Comparison of ENCODE assay signal across 27 cellular contexts in the genomic region with DNA sequence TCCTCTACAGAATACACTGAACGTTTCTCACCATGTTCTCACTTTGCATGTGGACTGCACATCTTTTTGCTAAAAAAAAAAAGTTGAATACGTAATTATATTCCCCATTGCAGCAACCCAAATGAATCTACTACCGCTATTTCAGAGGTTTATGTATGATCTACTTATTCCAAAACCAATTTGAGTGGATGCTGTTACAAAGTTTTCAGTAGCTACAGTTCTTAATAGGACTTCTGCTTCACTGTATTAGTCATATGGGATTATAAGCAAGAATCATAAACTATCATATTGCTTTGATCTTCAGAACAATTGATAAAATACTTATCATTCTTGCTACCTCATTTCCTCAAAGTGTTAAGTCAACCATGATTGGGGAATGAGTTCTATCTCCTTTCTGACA.
"Had no signal": no experiment of that assay in that cellular context is flagged by ENCODE, and none has a peak within 500 bp of the region (broad histone marks: within the 10 kb centered on the region; RNA-seq: fewer than 3 reads in every experiment).

No MANE protein-coding gene starts in this region.

- H3K4me1 ChIP-seq: neural progenitor cell, parathyroid adenoma, psoas muscle, right lobe of liver, suprapubic skin, testis, tibial artery, transverse colon, upper lobe of right lung, uterus had no signal

- H3K27me3 ChIP-seq: neural progenitor cell, ovary, right lobe of liver, sigmoid colon, suprapubic skin, testis, tibial artery, transverse colon, upper lobe of right lung, uterus had no signal

- ATAC-seq: natural killer cell; psoas muscle; right cardiac atrium; right lobe of liver; stimulated activated memory B cell treated with anti-CD40 and anti-IgM and Interleukin-4, amounts not matched to agents 10 μg/mL and 1 μg/mL and 100 μg/mL, for 72 hours; stimulated activated naive CD8-positive, alpha-beta T cell treated with anti-CD3 and anti-CD28 coated beads, Interleukin-15, amount 100 ng/mL, for 72 hours; stimulated activated naive CD8-positive, alpha-beta T cell treated with anti-CD3 and anti-CD28 coated beads, Interleukin-15, Interleukin-2, amounts not matched to agents 100 U/mL and 50 U/mL, for 24 hours; upper lobe of right lung had no signal

- DNase-seq: natural killer cell; occipital lobe; ovary; posterior cingulate gyrus; psoas muscle; right cardiac atrium; right lobe of liver; sigmoid colon; small intestine; stimulated activated CD4-positive, alpha-beta T cell treated with anti-CD3 and anti-CD28 coated beads, Interleukin-15, amount 100 ng/mL, for 24 hours; stimulated activated CD4-positive, alpha-beta T cell treated with anti-CD3 and anti-CD28 coated beads, Interleukin-2, amount 100 ng/mL, for 24 hours; stimulated activated CD4-positive, alpha-beta T cell treated with anti-CD3 and anti-CD28 coated beads, Interleukin-4, amount 100 ng/mL, for 1 hour; stimulated activated CD4-positive, alpha-beta T cell treated with anti-CD3 and anti-CD28 coated beads, Interleukin-4, amount 100 ng/mL, for 4 hours; stimulated activated CD8-positive, alpha-beta memory T cell treated with anti-CD3 and anti-CD28 coated beads, Interleukin-4, amount 100 ng/mL, for 48 hours; stimulated activated naive CD4-positive, alpha-beta T cell; stimulated activated naive CD8-positive, alpha-beta T cell treated with anti-CD3 and anti-CD28 coated beads, Interleukin-15, amount 100 ng/mL, for 72 hours; stimulated activated naive CD8-positive, alpha-beta T cell treated with anti-CD3 and anti-CD28 coated beads, Interleukin-15, Interleukin-2, amounts not matched to agents 100 U/mL and 50 U/mL, for 24 hours; substantia nigra; testis; tibial artery; transverse colon; upper lobe of right lung; uterus had no signal

- H2AFZ ChIP-seq: neural progenitor cell, parathyroid adenoma had no signal

- H3K9me3 ChIP-seq: ovary, psoas muscle, right lobe of liver, sigmoid colon, suprapubic skin, testis, tibial artery, transverse colon, upper lobe of right lung, uterus had no signal

- H3K4me3 ChIP-seq: neural progenitor cell, ovary, psoas muscle, right lobe of liver, sigmoid colon, suprapubic skin, testis, tibial artery, transverse colon, upper lobe of right lung, uterus had no signal

- H3K27ac ChIP-seq: neural progenitor cell, ovary, parathyroid adenoma, psoas muscle, right lobe of liver, sigmoid colon, suprapubic skin, testis, tibial artery, transverse colon, upper lobe of right lung, uterus had no signal

- H3K36me3 ChIP-seq: neural progenitor cell, ovary, right lobe of liver, sigmoid colon, suprapubic skin, tibial artery, transverse colon, upper lobe of right lung, uterus had no signal

- FAIRE-seq: small intestine had no signal

- H3K4me2 ChIP-seq: neural progenitor cell had no signal

- H3K9ac ChIP-seq: neural progenitor cell, parathyroid adenoma had no signal
